13 cellular contexts compared by ENCODE assay signal in genomic region chr1:39086386-39087108, GRCh38.
DNase-seq lines count a peak whose midpoint lies in the region; FAIRE-seq and TF ChIP-seq lines count a peak whose summit lies in the region.
"Had no signal": no experiment of that assay in that cellular context is flagged by ENCODE, and none has a peak within 500 bp of the region (broad histone marks: within the 10 kb centered on the region; RNA-seq: fewer than 3 reads in every experiment).

No MANE protein-coding gene starts in this region.

- H3K36me3 ChIP-seq in Loucy (ENCODE audit: insufficient read depth, low read length), result no peaks in the 10 kb centered on the region
- H3K36me3 ChIP-seq in cardiac muscle cell, result no peaks in the 10 kb centered on the region
- no peaks in the 10 kb centered on the region for H3K36me3 ChIP-seq in rectal smooth muscle tissue (ENCODE audit: control insufficient read depth, insufficient read depth, low read length)

- H3K27ac ChIP-seq in cardiac muscle cell (peak overlapping the region; percentile 62), rectal smooth muscle tissue (ENCODE audit: low read depth, low read length) (peak overlapping the region; percentile 71)

- no peak for TF ChIP-seq POLR2A in GM12891 (IDR thresholded peaks at IDR 0.05; ENCODE audit: low read depth, low read length)

- H4K20me1 ChIP-seq in Loucy (ENCODE audit: insufficient read depth, low read length, poor library complexity, severe bottlenecking), result no peaks in the 10 kb centered on the region

- H3F3A ChIP-seq in Loucy (ENCODE audit: low read depth), result no peaks in the 10 kb centered on the region

- H3K4me3 ChIP-seq in Loucy (ENCODE audit: low read length, poor library complexity, severe bottlenecking) (no peak overlapping the region), cardiac muscle cell (no peak overlapping the region), rectal smooth muscle tissue (ENCODE audit: low read length) (no peak overlapping the region)

- H3K9ac ChIP-seq in Loucy (ENCODE audit: low read depth, low read length, poor library complexity, severe bottlenecking) (no peak overlapping the region), rectal smooth muscle tissue (ENCODE audit: low read length) (no peak overlapping the region)

- peak overlapping the region; percentile 55 for H3K4me2 ChIP-seq in Loucy (ENCODE audit: low read depth, low read length, poor library complexity, severe bottlenecking)

- H3K27me3 ChIP-seq in Loucy (ENCODE audit: insufficient read depth, low read length, poor library complexity, severe bottlenecking) (no peaks in the 10 kb centered on the region), cardiac muscle cell (peaks cover 19% of the 10 kb centered on the region), rectal smooth muscle tissue (ENCODE audit: control insufficient read depth, insufficient read depth, low read length) (peaks cover 5% of the 10 kb centered on the region)

- FAIRE-seq in GM12891 (lab: Jason Lieb, UNC), result no peak
- FAIRE-seq in frontal cortex (lab: Jason Lieb, UNC), result no peak

- no peaks in the 10 kb centered on the region for H3K9me2 ChIP-seq in Loucy (replicated peaks; ENCODE audit: low read depth, low read length)

- H3K4me1 ChIP-seq in Loucy (ENCODE audit: insufficient read depth, low read length, poor library complexity, severe bottlenecking) (peaks cover 19% of the 10 kb centered on the region), cardiac muscle cell (ENCODE audit: low read depth) (peaks cover 16% of the 10 kb centered on the region), rectal smooth muscle tissue (ENCODE audit: control insufficient read depth, insufficient read depth, low read length) (peaks cover 15% of the 10 kb centered on the region)

- H3K9me3 ChIP-seq in Loucy (ENCODE audit: insufficient read depth, low read depth, low read length) (no peaks in the 10 kb centered on the region), cardiac muscle cell (ENCODE audit: low read depth) (no peaks in the 10 kb centered on the region)

- H3K79me2 ChIP-seq in Loucy (ENCODE audit: insufficient read depth, low read length), result no peaks in the 10 kb centered on the region

- peak overlapping the region; percentile 32 for H2AFZ ChIP-seq in Loucy (ENCODE audit: low read length)

- no peak for TF ChIP-seq CTCF in Loucy (conservative IDR thresholded peaks at IDR 0.05; ENCODE audit: low read length)
- TF ChIP-seq CTCF in cardiac muscle cell (IDR thresholded peaks at IDR 0.05; ENCODE audit: low read depth, low read length), result no peak

- DNase-seq in A172 (ENCODE audit: low spot score) (peak; percentile 52), cardiac muscle cell (ENCODE audit: low read depth in 1 of 2, low spot score in 1 of 2) (no peak), GM12891 (ENCODE audit: insufficient read length, low spot score) (no peak), frontal cortex (ENCODE audit: low spot score in 2 of 2) (no peak), NCI-H446 treated with DMSO at 0.1 percent for 48 hours (lab: John Stamatoyannopoulos, UW) (no peak)
- DNase-seq in activated naive CD4-positive, alpha-beta T cell treated with anti-CD3 and anti-CD28 coated beads, Interleukin-2, amount 50 U/mL, for 16 hours, result no peak
- DNase-seq: activated CD4-positive, alpha-beta T cell treated with anti-CD3 and anti-CD28 coated beads, Interleukin-2, amount 50 U/mL, for 4 hours; activated naive CD8-positive, alpha-beta T cell treated with anti-CD3 and anti-CD28 coated beads, Interleukin-2, amount 50 U/mL, for 24 hours; NCI-H1105 treated with DMSO at 0.1 percent for 48 hours; NCI-H82; SW 1271 had no signal

TF ChIP-seq in GM12891, 5 proteins besides CTCF, POLR2A, EP300 and RAD21:
- TF ChIP-seq TAF1 (IDR thresholded peaks at IDR 0.05; ENCODE audit: low read depth, low read length) (no peak), POLR2AphosphoS5 (IDR thresholded peaks at IDR 0.05; ENCODE audit: low read depth, low read length) (no peak), POU2F2 (IDR thresholded peaks at IDR 0.05; ENCODE audit: low read depth, low read length) (no peak), SPI1 (IDR thresholded peaks at IDR 0.05; ENCODE audit: low read depth, low read length) (no peak), PAX5 (IDR thresholded peaks at IDR 0.05; ENCODE audit: insufficient read depth, low read length, severe bottlenecking) (no peak)
